ENCODE assay signal across 18 cellular contexts in genomic region chr11:92190535-92191206, GRCh38. TPM values are rescaled to one million over a fixed set of nuclear protein-coding genes. Genes with fewer than 3 reads are reported as not detected.
DNase-seq lines count a peak whose midpoint lies in the region; ATAC-seq and TF ChIP-seq lines count a peak whose summit lies in the region.
"Had no signal": no experiment of that assay in that cellular context is flagged by ENCODE, and none has a peak within 500 bp of the region (broad histone marks: within the 10 kb centered on the region; RNA-seq: fewer than 3 reads in every experiment).

No MANE protein-coding gene starts in this region.

- H3K9me3 ChIP-seq in Loucy (ENCODE audit: insufficient read depth, low read depth, low read length) = no peaks in the 10 kb centered on the region
- no peaks in the 10 kb centered on the region for H3K9me3 ChIP-seq in neural progenitor cell (ENCODE audit: low read depth)
- H3K9me3 ChIP-seq in adrenal gland (replicated peaks in 1 of 3) = no peaks in the 10 kb centered on the region
- H3K9me3 ChIP-seq: HAP-1 had no signal

- H4K20me1 ChIP-seq in GM23338 (replicated peaks; ENCODE audit: insufficient read depth) (no peaks in the 10 kb centered on the region), Loucy (ENCODE audit: insufficient read depth, low read length, poor library complexity, severe bottlenecking) (no peaks in the 10 kb centered on the region), neural progenitor cell (ENCODE audit: low read depth) (no peaks in the 10 kb centered on the region)

- intact Hi-C loops in adrenal gland (cut with DNase I) = no loop called here

- no peaks in the 10 kb centered on the region for H3K27me3 Mint-ChIP-seq in GM23338 (ENCODE audit: insufficient read depth, low read depth, poor library complexity)
- H3K27me3 Mint-ChIP-seq in WTC11 (ENCODE audit: low read depth) = no peaks in the 10 kb centered on the region
- H3K27me3 Mint-ChIP-seq in neural progenitor cell (ENCODE audit: insufficient read depth, low read depth) = no peaks in the 10 kb centered on the region
- H3K27me3 Mint-ChIP-seq in immature natural killer cell (ENCODE audit: low read depth in 3 of 3) = peaks cover 0 to 1% (median 0%) of the 10 kb centered on the region in 3 donors
- H3K27me3 Mint-ChIP-seq: CD4-positive, alpha-beta memory T cell had no signal

- peak overlapping the region; percentile 9; the same call in 1 of the 2 replicates for H3K27ac Mint-ChIP-seq in GM23338
- H3K27ac Mint-ChIP-seq in WTC11 = peak overlapping the region; percentile 63; the same call in 1 of the 2 replicates
- H3K27ac Mint-ChIP-seq in neural progenitor cell = peak overlapping the region; percentile 53
- no peak overlapping the region for H3K27ac Mint-ChIP-seq in immature natural killer cell
- H3K27ac Mint-ChIP-seq: CD4-positive, alpha-beta memory T cell had no signal

- H3K27me3 ChIP-seq in GM23338 (ENCODE audit: insufficient read depth) = no peaks in the 10 kb centered on the region
- H3K27me3 ChIP-seq in Loucy (ENCODE audit: insufficient read depth, low read length, poor library complexity, severe bottlenecking) = no peaks in the 10 kb centered on the region
- H3K27me3 ChIP-seq in neural progenitor cell = no peaks in the 10 kb centered on the region
- H3K27me3 ChIP-seq in adrenal gland = no peaks in the 10 kb centered on the region

- no peaks in the 10 kb centered on the region for H3K9me3 Mint-ChIP-seq in GM23338
- H3K9me3 Mint-ChIP-seq in WTC11 = no peaks in the 10 kb centered on the region
- H3K9me3 Mint-ChIP-seq in neural progenitor cell = no peaks in the 10 kb centered on the region
- H3K9me3 Mint-ChIP-seq in immature natural killer cell = peaks cover 0 to 19% (median 5%) of the 10 kb centered on the region in 6 donors

- H3K9ac ChIP-seq in Loucy (ENCODE audit: low read depth, low read length, poor library complexity, severe bottlenecking) = no peak overlapping the region
- no peak overlapping the region for H3K9ac ChIP-seq in neural progenitor cell
- H3K9ac ChIP-seq: GM23248 had no signal

- CTCF ChIA-PET in WTC11 (lab: Charles Lee) = interaction anchor here (1.0 kb wide), 1 partner anchor 39 kb away, joined by 3 read pairs; no protein-coding TSS in a partner anchor

- H3K4me2 ChIP-seq in GM23338 (no peak overlapping the region), Loucy (ENCODE audit: low read depth, low read length, poor library complexity, severe bottlenecking) (no peak overlapping the region), neural progenitor cell (no peak overlapping the region)

- DNase-seq in GM23338 (ENCODE audit: low spot score) (no peak), WTC11 (ENCODE audit: low spot score) (no peak), neural progenitor cell (ENCODE audit: low spot score) (no peak), adrenal gland (no peak), coronary artery (ENCODE audit: low spot score) (no peak), immature natural killer cell (no peak), SHP77 treated with DMSO at 0.1 percent for 48 hours (lab: John Stamatoyannopoulos, UW) (no peak)
- DNase-seq: C1 segment of cervical spinal cord; Calu3; CD4-positive, alpha-beta memory T cell; COR-L47; DMS53; DMS79 treated with DMSO at 0.1 percent for 48 hours; GF-D8; GM23248 had no signal

- H3K36me3 Mint-ChIP-seq in GM23338 (ENCODE audit: low read depth) (no peaks in the 10 kb centered on the region), WTC11 (no peaks in the 10 kb centered on the region), neural progenitor cell (no peaks in the 10 kb centered on the region), immature natural killer cell (no peaks in the 10 kb centered on the region)
- H3K36me3 Mint-ChIP-seq: CD4-positive, alpha-beta memory T cell had no signal

- H3K4me3 Mint-ChIP-seq in GM23338 (no peak overlapping the region), WTC11 (no peak overlapping the region), neural progenitor cell (no peak overlapping the region), immature natural killer cell (no peak overlapping the region)
- H3K4me3 Mint-ChIP-seq: CD4-positive, alpha-beta memory T cell had no signal

- TF ChIP-seq CTCF in GM23338 (conservative IDR thresholded peaks at IDR 0.05; ENCODE audit: low read depth in 2 of 2) (no peak), Loucy (conservative IDR thresholded peaks at IDR 0.05; ENCODE audit: low read length) (no peak), WTC11 (IDR thresholded peaks at IDR 0.05) (no peak), neural progenitor cell (IDR thresholded peaks at IDR 0.05) (no peak), adrenal gland (IDR thresholded peaks at IDR 0.05) (no peak), coronary artery (IDR thresholded peaks at IDR 0.05) (no peak)

- POLR2A ChIA-PET in WTC11 (lab: Charles Lee) = no interaction called here

- peak overlapping the region; percentile 73 for H2AFZ ChIP-seq in GM23338
- peak overlapping the region; percentile 0; the same call in 1 of the 2 replicates for H2AFZ ChIP-seq in Loucy (ENCODE audit: low read length)
- H2AFZ ChIP-seq in neural progenitor cell (replicated peaks) = peak overlapping the region; percentile 32
- H2AFZ ChIP-seq: GM23248 had no signal

- H3K27ac ChIP-seq in GM23338 (ENCODE audit: low read depth) = no peak overlapping the region
- H3K27ac ChIP-seq in neural progenitor cell = no peak overlapping the region
- no peak overlapping the region for H3K27ac ChIP-seq in adrenal gland
- H3K27ac ChIP-seq in coronary artery = no peak overlapping the region
- H3K27ac ChIP-seq: GM23248 had no signal

- H3K4me1 ChIP-seq in GM23338 (ENCODE audit: insufficient read depth) (peaks cover 4% of the 10 kb centered on the region; the same call in 1 of the 2 replicates), Loucy (ENCODE audit: insufficient read depth, low read length, poor library complexity, severe bottlenecking) (peaks cover 3% of the 10 kb centered on the region), neural progenitor cell (no peaks in the 10 kb centered on the region), adrenal gland (replicated peaks in 1 of 2) (no peaks in the 10 kb centered on the region)
- H3K4me1 ChIP-seq: HAP-1 had no signal

- 44 to 66% (median 52%) methylated on average over 2 of the region's 2 CpGs for WGBS in adrenal gland, 4 donors

- H3K4me1 Mint-ChIP-seq in GM23338 (peaks cover 6% of the 10 kb centered on the region; the same call in 2 of the 3 replicates), WTC11 (peaks cover 6% of the 10 kb centered on the region), neural progenitor cell (peaks cover 8% of the 10 kb centered on the region), immature natural killer cell (no peaks in the 10 kb centered on the region)
- H3K4me1 Mint-ChIP-seq: CD4-positive, alpha-beta memory T cell had no signal

- no peak for TF ChIP-seq POLR2A in adrenal gland (IDR thresholded peaks at IDR 0.05)

- H3K36me3 ChIP-seq in GM23338 (ENCODE audit: insufficient read depth) = no peaks in the 10 kb centered on the region
- H3K36me3 ChIP-seq in Loucy (ENCODE audit: insufficient read depth, low read length) = no peaks in the 10 kb centered on the region
- H3K36me3 ChIP-seq in neural progenitor cell = no peaks in the 10 kb centered on the region
- no peaks in the 10 kb centered on the region for H3K36me3 ChIP-seq in adrenal gland (replicated peaks in 1 of 2)
- H3K36me3 ChIP-seq: HAP-1 had no signal

- H3K9me2 ChIP-seq in GM23338 (ENCODE audit: insufficient read depth) (no peaks in the 10 kb centered on the region), Loucy (replicated peaks; ENCODE audit: low read depth, low read length) (no peaks in the 10 kb centered on the region)

- H3K79me2 ChIP-seq in GM23338 (replicated peaks; ENCODE audit: insufficient read depth) = no peaks in the 10 kb centered on the region
- no peaks in the 10 kb centered on the region for H3K79me2 ChIP-seq in Loucy (ENCODE audit: insufficient read depth, low read length)
- H3K79me2 ChIP-seq in neural progenitor cell (ENCODE audit: low read depth) = no peaks in the 10 kb centered on the region

- H3F3A ChIP-seq in GM23338 (replicated peaks; ENCODE audit: low read depth) (no peaks in the 10 kb centered on the region), Loucy (ENCODE audit: low read depth) (no peaks in the 10 kb centered on the region), neural progenitor cell (ENCODE audit: low read depth) (no peaks in the 10 kb centered on the region)

- ATAC-seq in GM23338 = no peak
- peak; percentile 51 for ATAC-seq in WTC11

- no peak overlapping the region for H3K4me3 ChIP-seq in GM23338
- H3K4me3 ChIP-seq in Loucy (ENCODE audit: low read length, poor library complexity, severe bottlenecking) = no peak overlapping the region
- no peak overlapping the region for H3K4me3 ChIP-seq in neural progenitor cell
- H3K4me3 ChIP-seq in adrenal gland = no peak overlapping the region
- H3K4me3 ChIP-seq in coronary artery = no peak overlapping the region
- H3K4me3 ChIP-seq: GM23248, HAP-1 had no signal

TF ChIP-seq in GM23338, 12 proteins besides CTCF, POLR2A, EP300 and RAD21:
- TF ChIP-seq STAT1 (IDR thresholded peaks at IDR 0.05; ENCODE audit: unreplicated experiment) = no peak

RNA-seq across cellular contexts. Expression of gene FAT3, which starts 33.9 kb away (rescaled TPM):
- total RNA-seq in GM23338 (2014; rRNA removed; shearing (Covaris generic)) = 64.2 and 78.0 TPM in 2 replicates
- polyA plus RNA-seq in GM23338 (2016; fragmentation: Nextera tagmentation; extraction: Ambion mirVana) (7.2 and 9.0 TPM in 2 replicates), adrenal gland (under 1 TPM; 0.07 to 0.40 (median 0.20) TPM), immature natural killer cell (not detected)
- total RNA-seq in WTC11 (2021) (25.3 to 30.9 TPM (median 25.8 TPM) in 3 replicates), neural progenitor cell (ENCODE audit: low replicate concordance) (20.9 and 22.0 TPM in 2 replicates), adrenal gland (under 1 TPM; 0.06 to 0.34 (median 0.12) TPM)
- total RNA-seq: CD4-positive, alpha-beta memory T cell; G401 had no signal
- polyA plus RNA-seq: CD4-positive, alpha-beta memory T cell had no signal

Comparison
In these comparisons a context has a peak if more than half of its experiments do, and no peak if none do; other contexts are left out.
1. H2AFZ ChIP-seq: peak in every context shown above with its lines; median percentile 73 in GM23338; 32 in neural progenitor cell; 0 in Loucy.
2. H3K27ac Mint-ChIP-seq: peak in GM23338 (single experiment), WTC11 (single experiment) and neural progenitor cell (single experiment); none in immature natural killer cell (0 of 6).
3. RNA of gene FAT3, which starts 33.9 kb away (total RNA-seq): 64.2 to 78.0 TPM in GM23338, 25.3 to 30.9 TPM in WTC11 and 20.9 to 22.0 TPM in neural progenitor cell; 0.06 to 0.34 TPM in adrenal gland; every median in the first group is over 10 times any median in the second.